ENCODE assay signal across 1 cellular context in the genomic region with DNA sequence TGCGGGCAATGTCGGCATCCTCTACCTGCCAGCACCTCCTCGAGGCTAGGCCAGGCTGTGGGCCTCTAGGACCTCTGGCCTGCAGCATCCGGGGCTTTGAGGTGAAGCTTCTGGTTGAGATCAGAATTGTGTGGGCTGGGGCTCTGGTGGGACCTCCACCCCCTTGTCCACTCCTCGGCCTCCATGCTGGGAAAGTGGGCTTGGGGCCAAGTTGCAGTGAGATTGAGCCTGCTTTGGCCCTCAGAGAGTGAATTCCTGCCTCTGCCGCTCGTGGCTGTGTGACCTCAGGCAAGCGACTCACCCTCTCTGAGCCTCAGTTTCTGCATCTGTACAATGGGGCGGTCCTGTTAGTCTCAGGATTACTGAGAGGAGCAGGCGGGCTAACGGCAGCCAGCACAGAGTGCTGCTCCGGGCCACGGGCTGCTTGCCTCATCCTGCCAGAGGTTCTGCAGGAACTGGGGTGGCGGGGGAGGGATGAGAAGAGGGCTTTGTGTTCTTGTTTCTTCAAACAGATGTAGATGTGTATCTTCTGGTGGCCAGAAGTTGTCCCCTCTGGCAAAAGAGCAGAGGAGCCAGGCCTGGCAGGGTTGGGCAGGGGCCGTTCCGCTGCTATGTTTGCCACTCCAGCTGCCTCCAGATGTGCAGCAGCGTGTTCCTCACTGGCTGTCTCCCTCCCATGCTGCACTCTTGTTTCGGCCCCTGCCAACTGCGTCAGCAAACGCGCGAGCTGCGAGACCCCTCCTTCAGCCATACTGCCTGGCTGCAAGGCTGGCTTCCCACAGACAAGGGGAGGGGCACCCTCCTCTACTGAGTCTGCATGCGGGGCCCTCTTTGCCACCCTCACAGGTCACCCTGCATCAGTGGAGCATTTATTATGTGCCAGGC.
TF ChIP-seq lines count a peak whose summit lies in the region.

No MANE protein-coding gene starts in this region.

TF ChIP-seq in WTC11, 78 proteins besides CTCF, POLR2A, EP300 and RAD21:
- TF ChIP-seq ATF1 (CRISPR knock-in tag; IDR thresholded peaks at IDR 0.05) (no peak), E2F5 (CRISPR knock-in tag; IDR thresholded peaks at IDR 0.05) (0 out of 2 replicates have a peak, but pooled peaks have one; percentile 26), GTF2I (CRISPR knock-in tag; conservative IDR thresholded peaks at IDR 0.05) (0 out of 2 replicates have a peak, but pooled peaks have one; percentile 21), ZNF281 (CRISPR knock-in tag; IDR thresholded peaks at IDR 0.05) (no peak), ZNF396 (CRISPR knock-in tag; IDR thresholded peaks at IDR 0.05; ENCODE audit: borderline replicate concordance) (no peak), ZNF532 (CRISPR knock-in tag; IDR thresholded peaks at IDR 0.05; ENCODE audit: borderline replicate concordance) (no peak)
- TF ChIP-seq, protein P1, sequence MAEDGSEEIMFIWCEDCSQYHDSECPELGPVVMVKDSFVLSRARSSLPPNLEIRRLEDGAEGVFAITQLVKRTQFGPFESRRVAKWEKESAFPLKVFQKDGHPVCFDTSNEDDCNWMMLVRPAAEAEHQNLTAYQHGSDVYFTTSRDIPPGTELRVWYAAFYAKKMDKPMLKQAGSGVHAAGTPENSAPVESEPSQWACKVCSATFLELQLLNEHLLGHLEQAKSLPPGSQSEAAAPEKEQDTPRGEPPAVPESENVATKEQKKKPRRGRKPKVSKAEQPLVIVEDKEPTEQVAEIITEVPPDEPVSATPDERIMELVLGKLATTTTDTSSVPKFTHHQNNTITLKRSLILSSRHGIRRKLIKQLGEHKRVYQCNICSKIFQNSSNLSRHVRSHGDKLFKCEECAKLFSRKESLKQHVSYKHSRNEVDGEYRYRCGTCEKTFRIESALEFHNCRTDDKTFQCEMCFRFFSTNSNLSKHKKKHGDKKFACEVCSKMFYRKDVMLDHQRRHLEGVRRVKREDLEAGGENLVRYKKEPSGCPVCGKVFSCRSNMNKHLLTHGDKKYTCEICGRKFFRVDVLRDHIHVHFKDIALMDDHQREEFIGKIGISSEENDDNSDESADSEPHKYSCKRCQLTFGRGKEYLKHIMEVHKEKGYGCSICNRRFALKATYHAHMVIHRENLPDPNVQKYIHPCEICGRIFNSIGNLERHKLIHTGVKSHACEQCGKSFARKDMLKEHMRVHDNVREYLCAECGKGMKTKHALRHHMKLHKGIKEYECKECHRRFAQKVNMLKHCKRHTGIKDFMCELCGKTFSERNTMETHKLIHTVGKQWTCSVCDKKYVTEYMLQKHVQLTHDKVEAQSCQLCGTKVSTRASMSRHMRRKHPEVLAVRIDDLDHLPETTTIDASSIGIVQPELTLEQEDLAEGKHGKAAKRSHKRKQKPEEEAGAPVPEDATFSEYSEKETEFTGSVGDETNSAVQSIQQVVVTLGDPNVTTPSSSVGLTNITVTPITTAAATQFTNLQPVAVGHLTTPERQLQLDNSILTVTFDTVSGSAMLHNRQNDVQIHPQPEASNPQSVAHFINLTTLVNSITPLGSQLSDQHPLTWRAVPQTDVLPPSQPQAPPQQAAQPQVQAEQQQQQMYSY (CRISPR knock-in tag; IDR thresholded peaks at IDR 0.05) = no peak
TF ChIP-seq in WTC11: peak in this region for 2.
